8 cellular contexts compared by ENCODE assay signal in genomic region chr1:76867342-76868130, GRCh38. TPM values are rescaled to one million over a fixed set of nuclear protein-coding genes. Genes with fewer than 3 reads are reported as not detected.
DNase-seq lines count a peak whose midpoint lies in the region; ATAC-seq lines count a peak whose summit lies in the region.

Gene ST6GALNAC5, plus strand, starts transcription at chr1:76867480.

- H3K4me3 ChIP-seq in iPS-11a (ENCODE audit: low read depth, low read length): peak within 1 kb of the TSS; percentile 84
- H3K4me3 ChIP-seq in skeletal muscle satellite cell (ENCODE audit: low read length): peak within 1 kb of the TSS; percentile 79

- H3K4me2 ChIP-seq in skeletal muscle satellite cell (ENCODE audit: low read length): peak within 1 kb of the TSS; percentile 96

- DNase-seq in ELF-1 (ENCODE audit: low read depth, low spot score) (peak; percentile 36), NCI-H1694 treated with DMSO at 0.1 percent for 48 hours (lab: John Stamatoyannopoulos, UW) (peak; percentile 77), amniotic epithelial cell (ENCODE audit: low read depth) (peak; percentile 64), RPMI8226 (no peak), NOMO-1 treated with dmso at 0.1 percent for 144 hours (lab: John Stamatoyannopoulos, UW; ENCODE audit: unreplicated experiment) (no peak)

- H3K27me3 ChIP-seq in skeletal muscle satellite cell (ENCODE audit: control insufficient read depth, insufficient read depth, low read length): peaks cover 15% of the 10 kb centered on the region

- H3K36me3 ChIP-seq in skeletal muscle satellite cell (ENCODE audit: insufficient read depth, low read length): no peaks in the 10 kb centered on the region

- peaks cover 15% of the 10 kb centered on the region for H3K4me1 ChIP-seq in skeletal muscle satellite cell (ENCODE audit: control insufficient read depth, insufficient read depth, low read length)

- H3K9ac ChIP-seq in skeletal muscle satellite cell (ENCODE audit: low read depth, low read length): peak within 1 kb of the TSS; percentile 43

- no peak for ATAC-seq in HG03095 (IDR thresholded peaks at IDR 0.05; ENCODE audit: unreplicated experiment)

- H3K9me3 ChIP-seq in skeletal muscle satellite cell (replicated peaks; ENCODE audit: low read length): no peaks in the 10 kb centered on the region

RNA-seq across cellular contexts. Expression of gene ST6GALNAC5, which starts in this region (rescaled TPM):
- 0.25 TPM in 1 of 2 replicates, not detected in the other for total RNA-seq in skeletal muscle satellite cell (2012; rRNA removed)

Comparison
In these comparisons a context has a peak if more than half of its experiments do, and no peak if none do; other contexts are left out.
1. DNase-seq: peak in ELF-1 (single experiment), NCI-H1694 treated with DMSO at 0.1 percent for 48 hours (single experiment) and amniotic epithelial cell (single experiment); none in RPMI8226 (single experiment) and NOMO-1 treated with dmso at 0.1 percent for 144 hours (single experiment).